Comparison of ENCODE assay signal across 8 cellular contexts in genomic region chr2:82307510-82307909, GRCh38.
"Had no signal": no experiment of that assay in that cellular context is flagged by ENCODE, and none has a peak within 500 bp of the region (broad histone marks: within the 10 kb centered on the region; RNA-seq: fewer than 3 reads in every experiment).

No MANE protein-coding gene starts in this region.

- H3K4me3 ChIP-seq: GM23248 had no signal

- FAIRE-seq: H54, HTR-8/SVneo had no signal

- H2AFZ ChIP-seq: GM23248 had no signal

- DNase-seq: GM23248, GOT3, H9, HCEC 1CT, KBM-7 had no signal

- H3K9ac ChIP-seq: GM23248, KMS-11 had no signal

- H3K4me2 ChIP-seq: KMS-11 had no signal

- H3K27ac ChIP-seq: GM23248, KMS-11 had no signal
